1 cellular context compared by ENCODE assay signal in genomic region chr19:57769345-57770131, GRCh38.
TF ChIP-seq lines count a peak whose summit lies in the region.

ZNF586 (plus strand) TSS chr19:57769676; CDS start chr19:57769843, 167 bp downstream.

TF ChIP-seq in IMR-90, 13 proteins besides CTCF, POLR2A, EP300 and RAD21 (continued from another document):
- TF ChIP-seq CHD1 (IDR thresholded peaks at IDR 0.05; ENCODE audit: low read depth, low read length) (no peak), FOS (IDR thresholded peaks at IDR 0.05; ENCODE audit: low read depth, low read length) (no peak), MXI1 (IDR thresholded peaks at IDR 0.05; ENCODE audit: borderline replicate concordance, low read depth, low read length) (peak; percentile 78; the same call in 1 of the 2 replicates), RCOR1 (IDR thresholded peaks at IDR 0.05; ENCODE audit: insufficient replicate concordance, low read length) (no peak)
